1 cellular context compared by ENCODE assay signal in genomic region chr9:136015656-136016055, GRCh38.
TF ChIP-seq lines count a peak whose summit lies in the region.

No MANE protein-coding gene starts in this region.

TF ChIP-seq in WTC11, 78 proteins besides CTCF, POLR2A, EP300 and RAD21:
- TF ChIP-seq IRF1 (CRISPR knock-in tag; IDR thresholded peaks at IDR 0.05): no peak
- TF ChIP-seq RORB (CRISPR knock-in tag; IDR thresholded peaks at IDR 0.05): no peak
- no peak for TF ChIP-seq CREB1 (CRISPR knock-in tag; IDR thresholded peaks at IDR 0.05)
- no peak for TF ChIP-seq ZNF416 (CRISPR knock-in tag; IDR thresholded peaks at IDR 0.05)
- no peak for TF ChIP-seq ZBTB43 (CRISPR knock-in tag; IDR thresholded peaks at IDR 0.05)
- TF ChIP-seq ZBTB21 (CRISPR knock-in tag; IDR thresholded peaks at IDR 0.05; ENCODE audit: borderline replicate concordance): no peak
- no peak for TF ChIP-seq USF1 (CRISPR knock-in tag; IDR thresholded peaks at IDR 0.05)
- TF ChIP-seq NR2C2 (CRISPR knock-in tag; IDR thresholded peaks at IDR 0.05): no peak
